Comparison of ENCODE assay signal across 8 cellular contexts in genomic region chr11:13668102-13668956, GRCh38. TPM values are rescaled to one million over a fixed set of nuclear protein-coding genes. Genes with fewer than 3 reads are reported as not detected.
DNase-seq lines count a peak whose midpoint lies in the region; ATAC-seq and TF ChIP-seq lines count a peak whose summit lies in the region.

FAR1 (plus strand) TSS chr11:13668668; CDS start chr11:13694766, 26,098 bp downstream.

- peaks cover 0 to 47% (median 21%) of the 10 kb centered on the region in 11 experiments; a peak in 16 of 22 replicates for H4K20me1 ChIP-seq in BLaER1 treated with 17β-estradiol and CSF1 and Interleukin-3, amounts not matched to agents 10 nM and 100 nM

- peaks cover 19 to 46% (median 31%) of the 10 kb centered on the region in 10 experiments for H3K4me1 ChIP-seq in BLaER1 treated with 17β-estradiol and CSF1 and Interleukin-3, amounts not matched to agents 10 nM and 100 nM
- H3K4me1 ChIP-seq in colonic mucosa, result peaks cover 6% of the 10 kb centered on the region

- peak; percentile 78 for TF ChIP-seq CTCF in colonic mucosa (IDR thresholded peaks at IDR 0.05)

- H3K4me1 Mint-ChIP-seq in activated CD4-positive, alpha-beta T cell treated with anti-CD3 and anti-CD28 coated beads, Interleukin-2, amount 10 ng/mL, durations not matched to agents 24 days and 14 days, result peaks cover 36% of the 10 kb centered on the region

- H3K27me3 ChIP-seq in BLaER1 treated with 17β-estradiol and CSF1 and Interleukin-3, amounts not matched to agents 10 nM and 100 nM, result no peaks in the 10 kb centered on the region
- no peaks in the 10 kb centered on the region for H3K27me3 ChIP-seq in colonic mucosa

- H3K27ac ChIP-seq in BLaER1 treated with 17β-estradiol and CSF1 and Interleukin-3, amounts not matched to agents 10 nM and 100 nM, result peak within 1 kb of the TSS; percentile 67 to 93 (median 85)
- peak within 1 kb of the TSS; percentile 95 for H3K27ac ChIP-seq in colonic mucosa

- peaks cover 0 to 17% (median 4%) of the 10 kb centered on the region in 11 experiments; a peak in 11 of 22 replicates for H3K9me3 ChIP-seq in BLaER1 treated with 17β-estradiol and CSF1 and Interleukin-3, amounts not matched to agents 10 nM and 100 nM (replicated peaks in 1 of 11)
- no peaks in the 10 kb centered on the region for H3K9me3 ChIP-seq in colonic mucosa

- DNase-seq in GM19240 (ENCODE audit: insufficient read length, low spot score), result peak; percentile 79
- DNase-seq in NCI-H526 (lab: John Stamatoyannopoulos, UW), result peak; percentile 98 to 99
- DNase-seq in activated CD4-positive, alpha-beta T cell treated with anti-CD3 and anti-CD28 coated beads, Interleukin-2, amount 10 ng/mL, durations not matched to agents 24 days and 14 days, result peak; percentile 99
- peak; percentile 98 for DNase-seq in colonic mucosa
- peak; percentile 99 for DNase-seq in kidney tubule cell (ENCODE audit: low spot score)
- DNase-seq in stimulated activated CD4-positive, alpha-beta T cell treated with anti-CD3 and anti-CD28 coated beads, Interleukin-1b, Interleukin-23, amount 100 ng/mL, for 48 hours, result peak; percentile 97

- ATAC-seq in HG03460 (IDR thresholded peaks at IDR 0.05; ENCODE audit: unreplicated experiment), result peak; percentile 85

- H3K27ac Mint-ChIP-seq in activated CD4-positive, alpha-beta T cell treated with anti-CD3 and anti-CD28 coated beads, Interleukin-2, amount 10 ng/mL, durations not matched to agents 24 days and 14 days, result peak within 1 kb of the TSS; percentile 97

- peaks cover 10% of the 10 kb centered on the region for H3K27me3 Mint-ChIP-seq in activated CD4-positive, alpha-beta T cell treated with anti-CD3 and anti-CD28 coated beads, Interleukin-2, amount 10 ng/mL, durations not matched to agents 24 days and 14 days

- peak within 1 kb of the TSS; percentile 83 to 95 (median 91) for H3K4me3 ChIP-seq in BLaER1 treated with 17β-estradiol and CSF1 and Interleukin-3, amounts not matched to agents 10 nM and 100 nM
- peak within 1 kb of the TSS; percentile 92 for H3K4me3 ChIP-seq in colonic mucosa

- H3K36me3 Mint-ChIP-seq in activated CD4-positive, alpha-beta T cell treated with anti-CD3 and anti-CD28 coated beads, Interleukin-2, amount 10 ng/mL, durations not matched to agents 24 days and 14 days (ENCODE audit: low read depth), result peaks cover 18% of the 10 kb centered on the region

- intact Hi-C loops in activated CD4-positive, alpha-beta T cell treated with anti-CD3 and anti-CD28 coated beads, Interleukin-2, amount 10 ng/mL, durations not matched to agents 24 days and 14 days (cut with micrococcal nuclease), result loop anchor here (1.0 to 2.0 kb wide), 4 partner anchors 206 to 460 kb away; partner anchors contain the start of gene BMAL1
- intact Hi-C loops in colonic mucosa (cut with DNase I), result no loop called here

- peaks cover 3% of the 10 kb centered on the region for H3K9me3 Mint-ChIP-seq in activated CD4-positive, alpha-beta T cell treated with anti-CD3 and anti-CD28 coated beads, Interleukin-2, amount 10 ng/mL, durations not matched to agents 24 days and 14 days

- peak within 1 kb of the TSS; percentile 86 to 93 (median 90) for H3K9ac ChIP-seq in BLaER1 treated with 17β-estradiol and CSF1 and Interleukin-3, amounts not matched to agents 10 nM and 100 nM
- H3K9ac ChIP-seq in colonic mucosa (ENCODE audit: low read depth in 2 of 2, low read length in 2 of 2), result peak within 1 kb of the TSS; percentile 91 to 92

- H3K4me2 ChIP-seq in BLaER1 treated with 17β-estradiol and CSF1 and Interleukin-3, amounts not matched to agents 10 nM and 100 nM, result peak within 1 kb of the TSS; percentile 82 to 98 (median 91)

- H3K36me3 ChIP-seq in BLaER1 treated with 17β-estradiol and CSF1 and Interleukin-3, amounts not matched to agents 10 nM and 100 nM, result peaks cover 0 to 29% (median 19%) of the 10 kb centered on the region in 11 experiments; a peak in 13 of 22 replicates
- no peaks in the 10 kb centered on the region for H3K36me3 ChIP-seq in colonic mucosa

- peak within 1 kb of the TSS; percentile 98 for H3K4me3 Mint-ChIP-seq in activated CD4-positive, alpha-beta T cell treated with anti-CD3 and anti-CD28 coated beads, Interleukin-2, amount 10 ng/mL, durations not matched to agents 24 days and 14 days

RNA-seq across cellular contexts. Expression of gene FAR1, which starts in this region (rescaled TPM):
- total RNA-seq in activated CD4-positive, alpha-beta T cell treated with anti-CD3 and anti-CD28 coated beads, Interleukin-2, amount 10 ng/mL, durations not matched to agents 24 days and 14 days, result 55.7 and 58.2 TPM in 2 replicates
- 100 to 1,000 TPM; 111 to 120 TPM for total RNA-seq in colonic mucosa

Comparison
In these comparisons a context has a peak if more than half of its experiments do, and no peak if none do; other contexts are left out.
1. Peak in every context shown above with its lines: DNase-seq, ATAC-seq, H3K4me3 ChIP-seq and H3K27ac ChIP-seq.